Comparison of ENCODE assay signal across 37 cellular contexts in the genomic region with DNA sequence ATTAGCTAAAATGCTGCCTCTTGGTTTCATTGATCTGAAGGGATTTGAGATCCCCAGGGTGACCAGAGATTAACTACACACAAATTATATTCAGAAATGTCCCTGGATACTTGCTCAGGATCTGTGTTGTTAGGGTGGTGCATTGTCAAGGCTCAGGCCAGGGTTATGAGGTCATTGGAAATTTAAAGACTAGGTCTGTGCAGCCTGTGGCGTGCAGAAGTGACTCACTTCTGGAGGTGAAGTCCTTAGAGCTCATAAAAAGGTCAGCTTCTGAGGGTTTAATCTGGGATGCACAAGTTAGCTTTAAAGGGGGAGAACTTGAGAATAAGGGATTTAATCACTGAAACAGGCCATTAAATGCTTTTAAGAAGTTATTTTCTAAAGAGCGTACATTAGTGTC. TPM values are rescaled to one million over a fixed set of nuclear protein-coding genes. Genes with fewer than 3 reads are reported as not detected.
"Had no signal": no experiment of that assay in that cellular context is flagged by ENCODE, and none has a peak within 500 bp of the region (broad histone marks: within the 10 kb centered on the region; RNA-seq: fewer than 3 reads in every experiment).

No MANE protein-coding gene starts in this region.

- H3K4me3 Mint-ChIP-seq: activated CD4-positive, alpha-beta memory T cell treated with anti-CD3 and anti-CD28 coated beads for 36 hours; activated CD4-positive, alpha-beta T cell treated with anti-CD3 and anti-CD28 coated beads for 36 hours; activated CD4-positive, alpha-beta T cell treated with anti-CD3 and anti-CD28 coated beads, Interleukin-2, amount 10 ng/mL, durations not matched to agents 24 days and 14 days; activated CD8-positive, alpha-beta memory T cell treated with anti-CD3 and anti-CD28 coated beads, Interleukin-2, amount 10 ng/mL, durations not matched to agents 7 days and 5 days; activated CD8-positive, alpha-beta T cell treated with anti-CD3 and anti-CD28 coated beads, Interleukin-2, amount 10 ng/mL, durations not matched to agents 7 days and 5 days; activated naive CD4-positive, alpha-beta T cell treated with anti-CD3 and anti-CD28 coated beads for 36 hours; activated naive CD8-positive, alpha-beta T cell treated with anti-CD3 and anti-CD28 coated beads, Interleukin-2, amount 10 ng/mL, durations not matched to agents 7 days and 5 days; activated T-helper 1 cell treated with anti-CD3 and anti-CD28 coated beads, Interleukin-12 subunit alpha, Interleukin-12 subunit beta, Interleukin-2, Interleukin-4 antibody, amounts not matched to agents 30 ng/mL and 10 ng/mL and 1 ng/mL, durations not matched to agents 14 hours and 24 hours and 36 hours; brain had no signal

- H3K9me3 ChIP-seq: ascending aorta, breast epithelium, colonic mucosa, gastroesophageal sphincter had no signal

- H3K36me3 Mint-ChIP-seq: activated CD4-positive, alpha-beta memory T cell treated with anti-CD3 and anti-CD28 coated beads for 36 hours; activated naive CD8-positive, alpha-beta T cell treated with anti-CD3 and anti-CD28 coated beads, Interleukin-2, amount 10 ng/mL, durations not matched to agents 7 days and 5 days; brain had no signal

- H3K4me1 Mint-ChIP-seq: activated CD4-positive, alpha-beta T cell treated with anti-CD3 and anti-CD28 coated beads for 36 hours; activated CD4-positive, alpha-beta T cell treated with anti-CD3 and anti-CD28 coated beads, Interleukin-2, amount 10 ng/mL, durations not matched to agents 24 days and 14 days; activated CD8-positive, alpha-beta memory T cell treated with anti-CD3 and anti-CD28 coated beads, Interleukin-2, amount 10 ng/mL, durations not matched to agents 7 days and 5 days; activated naive CD8-positive, alpha-beta T cell treated with anti-CD3 and anti-CD28 coated beads, Interleukin-2, amount 10 ng/mL, durations not matched to agents 7 days and 5 days had no signal

- H3K9me3 Mint-ChIP-seq: activated CD4-positive, alpha-beta T cell treated with anti-CD3 and anti-CD28 coated beads, Interleukin-2, amount 10 ng/mL, durations not matched to agents 24 days and 14 days; activated T-helper 1 cell treated with anti-CD3 and anti-CD28 coated beads, Interleukin-12 subunit alpha, Interleukin-12 subunit beta, Interleukin-2, Interleukin-4 antibody, amounts not matched to agents 30 ng/mL and 10 ng/mL and 1 ng/mL, durations not matched to agents 14 hours and 24 hours and 36 hours had no signal

- H3K4me3 ChIP-seq: ascending aorta, breast epithelium, cardiac muscle cell, colonic mucosa, esophagus squamous epithelium, gastroesophageal sphincter had no signal

- DNase-seq: activated CD4-positive, alpha-beta memory T cell treated with anti-CD3 and anti-CD28 coated beads for 36 hours; activated CD4-positive, alpha-beta T cell treated with anti-CD3 and anti-CD28 coated beads for 36 hours; activated CD4-positive, alpha-beta T cell treated with anti-CD3 and anti-CD28 coated beads, Interleukin-2, amount 10 ng/mL, durations not matched to agents 24 days and 14 days; activated CD4-positive, CD25-positive, alpha-beta regulatory T cell; activated CD4-positive, CD25-positive, alpha-beta regulatory T cell treated with anti-CD3 and anti-CD28 coated beads, Interleukin-2, amount 50 U/mL, for 72 hours; activated CD8-positive, alpha-beta memory T cell treated with anti-CD3 and anti-CD28 coated beads, Interleukin-2, amount 10 ng/mL, durations not matched to agents 7 days and 5 days; activated CD8-positive, alpha-beta memory T cell treated with anti-CD3 and anti-CD28 coated beads, Interleukin-2, amount 50 U/mL, for 4 hours; activated CD8-positive, alpha-beta T cell treated with anti-CD3 and anti-CD28 coated beads, Interleukin-2, amount 10 ng/mL, durations not matched to agents 7 days and 5 days; activated effector memory CD4-positive, alpha-beta T cell treated with anti-CD3 and anti-CD28 coated beads, Interleukin-2, amount 50 U/mL, for 16 hours; activated naive CD4-positive, alpha-beta T cell treated with anti-CD3 and anti-CD28 coated beads for 36 hours; activated naive CD8-positive, alpha-beta T cell treated with anti-CD3 and anti-CD28 coated beads, Interleukin-2, amount 10 ng/mL, durations not matched to agents 7 days and 5 days; activated T-cell treated with anti-CD3 and anti-CD28 coated beads, Interleukin-2, amount 50 U/mL, for 1 hour; activated T-cell treated with anti-CD3 and anti-CD28 coated beads, Interleukin-2, amount 50 U/mL, for 48 hours; central memory CD4-positive, alpha-beta T cell; cerebellar nuclear complex; colonic mucosa; effector CD8-positive, alpha-beta T cell; esophagus squamous epithelium; foreskin melanocyte; head of caudate nucleus; T-helper 2 cell had no signal

- H3K27me3 ChIP-seq: ascending aorta, breast epithelium, cardiac muscle cell, colonic mucosa, esophagus squamous epithelium, gastroesophageal sphincter had no signal

- H3K27ac Mint-ChIP-seq: activated CD4-positive, alpha-beta memory T cell treated with anti-CD3 and anti-CD28 coated beads for 36 hours; activated CD4-positive, alpha-beta T cell treated with anti-CD3 and anti-CD28 coated beads for 36 hours; activated CD4-positive, alpha-beta T cell treated with anti-CD3 and anti-CD28 coated beads, Interleukin-2, amount 10 ng/mL, durations not matched to agents 24 days and 14 days; activated CD8-positive, alpha-beta memory T cell treated with anti-CD3 and anti-CD28 coated beads, Interleukin-2, amount 10 ng/mL, durations not matched to agents 7 days and 5 days; activated CD8-positive, alpha-beta T cell treated with anti-CD3 and anti-CD28 coated beads, Interleukin-2, amount 10 ng/mL, durations not matched to agents 7 days and 5 days; activated naive CD4-positive, alpha-beta T cell treated with anti-CD3 and anti-CD28 coated beads for 36 hours; activated naive CD4-positive, alpha-beta T cell treated with anti-CD3 and anti-CD28 coated beads, Interleukin-2, amount 50 U/mL, for 72 hours; activated naive CD8-positive, alpha-beta T cell treated with anti-CD3 and anti-CD28 coated beads, Interleukin-2, amount 10 ng/mL, durations not matched to agents 7 days and 5 days; activated T-helper 1 cell treated with anti-CD3 and anti-CD28 coated beads, Interleukin-12 subunit alpha, Interleukin-12 subunit beta, Interleukin-2, Interleukin-4 antibody, amounts not matched to agents 30 ng/mL and 10 ng/mL and 1 ng/mL, durations not matched to agents 14 hours and 24 hours and 36 hours; activated T-helper 2 cell treated with anti-CD3 and anti-CD28 coated beads, Interferon-gamma antibody, Interleukin-2, Interleukin-4, amounts not matched to agents 10 μg/mL and 5 μg/mL and 100 μg/mL, durations not matched to agents 14 hours and 24 hours and 36 hours; brain had no signal

- H3K27me3 Mint-ChIP-seq: activated CD4-positive, alpha-beta memory T cell treated with anti-CD3 and anti-CD28 coated beads for 36 hours; activated CD4-positive, alpha-beta T cell treated with anti-CD3 and anti-CD28 coated beads for 36 hours; activated CD4-positive, alpha-beta T cell treated with anti-CD3 and anti-CD28 coated beads, Interleukin-2, amount 10 ng/mL, durations not matched to agents 24 days and 14 days; activated CD8-positive, alpha-beta memory T cell treated with anti-CD3 and anti-CD28 coated beads, Interleukin-2, amount 10 ng/mL, durations not matched to agents 7 days and 5 days; activated naive CD8-positive, alpha-beta T cell treated with anti-CD3 and anti-CD28 coated beads, Interleukin-2, amount 10 ng/mL, durations not matched to agents 7 days and 5 days had no signal

- H3K36me3 ChIP-seq: ascending aorta, breast epithelium, cardiac muscle cell, colonic mucosa, esophagus squamous epithelium, gastroesophageal sphincter had no signal

- H3K27ac ChIP-seq: ascending aorta, breast epithelium, cardiac muscle cell, colonic mucosa, epithelial cell of prostate, esophagus squamous epithelium, gastroesophageal sphincter had no signal

- H3K4me1 ChIP-seq: ascending aorta, breast epithelium, colonic mucosa, esophagus squamous epithelium, gastroesophageal sphincter had no signal

- ATAC-seq: activated CD4-positive, alpha-beta T cell treated with anti-CD3 and anti-CD28 coated beads for 36 hours; activated CD8-positive, alpha-beta memory T cell treated with anti-CD3 and anti-CD28 coated beads, Interleukin-2, amount 10 ng/mL, durations not matched to agents 7 days and 5 days; activated CD8-positive, alpha-beta T cell treated with anti-CD3 and anti-CD28 coated beads, Interleukin-2, amount 10 ng/mL, durations not matched to agents 7 days and 5 days; activated naive CD4-positive, alpha-beta T cell treated with anti-CD3 and anti-CD28 coated beads, Interleukin-2, amount 50 U/mL, for 72 hours; gastroesophageal sphincter had no signal

RNA-seq across cellular contexts. Expression of a gene that starts 23.5 kb away (rescaled TPM):
- total RNA-seq: activated CD4-positive, alpha-beta memory T cell treated with anti-CD3 and anti-CD28 coated beads for 36 hours; activated CD4-positive, alpha-beta T cell treated with anti-CD3 and anti-CD28 coated beads for 36 hours; activated CD4-positive, alpha-beta T cell treated with anti-CD3 and anti-CD28 coated beads, Interleukin-2, amount 10 ng/mL, durations not matched to agents 24 days and 14 days; activated CD8-positive, alpha-beta memory T cell treated with anti-CD3 and anti-CD28 coated beads for 36 hours; activated CD8-positive, alpha-beta memory T cell treated with anti-CD3 and anti-CD28 coated beads, Interleukin-2, amount 10 ng/mL, durations not matched to agents 7 days and 5 days; activated CD8-positive, alpha-beta T cell treated with anti-CD3 and anti-CD28 coated beads, Interleukin-2, amount 10 ng/mL, durations not matched to agents 7 days and 5 days; activated naive CD4-positive, alpha-beta T cell treated with anti-CD3 and anti-CD28 coated beads for 36 hours; activated naive CD4-positive, alpha-beta T cell treated with anti-CD3 and anti-CD28 coated beads, Interleukin-2, amount 50 U/mL, for 72 hours; activated naive CD8-positive, alpha-beta T cell treated with anti-CD3 and anti-CD28 coated beads, Interleukin-2, amount 10 ng/mL, durations not matched to agents 7 days and 5 days; activated T-helper 1 cell treated with anti-CD3 and anti-CD28 coated beads, Interleukin-12 subunit alpha, Interleukin-12 subunit beta, Interleukin-2, Interleukin-4 antibody, amounts not matched to agents 30 ng/mL and 10 ng/mL and 1 ng/mL, durations not matched to agents 14 hours and 24 hours and 36 hours; activated T-helper 2 cell treated with anti-CD3 and anti-CD28 coated beads, Interferon-gamma antibody, Interleukin-2, Interleukin-4, amounts not matched to agents 10 μg/mL and 5 μg/mL and 100 μg/mL, durations not matched to agents 14 hours and 24 hours and 36 hours; dermis microvascular lymphatic vessel endothelial cell; endothelial cell of umbilical vein; fibroblast of lung; fibroblast of villous mesenchyme; glomerular endothelial cell; T-helper 1 cell treated with Interleukin-12 subunit alpha and Interleukin-12 subunit beta and Interleukin-4 antibody, amounts not matched to agents 30 ng/mL and 1 ng/mL, for 36 hours had no signal
